ENCODE assay signal across 19 cellular contexts in the genomic region with DNA sequence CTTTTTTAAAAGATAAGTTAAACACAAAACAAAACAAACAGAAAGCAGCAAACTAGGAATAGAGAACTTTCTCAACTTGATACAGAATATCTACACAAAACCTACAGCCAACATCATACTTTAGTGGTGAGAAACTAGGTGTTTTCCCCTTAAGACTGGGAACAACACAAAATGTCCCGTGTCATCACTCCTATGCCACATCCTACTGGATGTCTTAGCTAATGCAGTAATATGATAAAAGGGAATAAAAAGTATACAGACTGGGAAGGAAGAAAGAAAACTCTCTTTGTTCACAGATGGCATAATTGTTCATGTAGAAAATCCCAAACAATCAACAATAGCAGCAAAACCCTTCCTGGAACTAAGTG. TPM values are rescaled to one million over a fixed set of nuclear protein-coding genes. Genes with fewer than 3 reads are reported as not detected.
A peak's percentile ranks its signal among the peaks of the same experiment; 100 is the strongest.
DNase-seq lines count a peak whose midpoint lies in the region; ATAC-seq and TF ChIP-seq lines count a peak whose summit lies in the region.
"Had no signal": no experiment of that assay in that cellular context is flagged by ENCODE, and none has a peak within 500 bp of the region (broad histone marks: within the 10 kb centered on the region; RNA-seq: fewer than 3 reads in every experiment).

No MANE protein-coding gene starts in this region.

- ATAC-seq in GM23338 (no peak), GM21737 (IDR thresholded peaks at IDR 0.05; ENCODE audit: unreplicated experiment) (no peak)
- ATAC-seq: Panc1, Right ventricle myocardium inferior, T-cell had no signal

- no peak overlapping the region for H3K4me3 ChIP-seq in GM23338
- H3K4me3 ChIP-seq in MM.1S (ENCODE audit: low read length), result no peak overlapping the region; the same call in 1 of the 2 replicates
- no peak overlapping the region for H3K4me3 ChIP-seq in suprapubic skin
- H3K4me3 ChIP-seq: BLaER1, SK-N-MC had no signal

- TF ChIP-seq POLR2A in suprapubic skin (IDR thresholded peaks at IDR 0.05), result no peak

- H3K4me2 ChIP-seq in GM23338 (no peak overlapping the region), MM.1S (ENCODE audit: low read depth, low read length) (peak overlapping the region; percentile 46)
- H3K4me2 ChIP-seq: BLaER1 had no signal

- H3K9me3 ChIP-seq in MM.1S (replicated peaks; ENCODE audit: insufficient read depth, low read length), result no peaks in the 10 kb centered on the region
- H3K9me3 ChIP-seq in suprapubic skin, result no peaks in the 10 kb centered on the region

- no peaks in the 10 kb centered on the region for H4K20me1 ChIP-seq in GM23338 (replicated peaks; ENCODE audit: insufficient read depth)
- no peaks in the 10 kb centered on the region for H4K20me1 ChIP-seq in MM.1S (ENCODE audit: insufficient read depth, low read length)
- H4K20me1 ChIP-seq: BLaER1 had no signal

- no peak for TF ChIP-seq EP300 in suprapubic skin (IDR thresholded peaks at IDR 0.05)

- 40% methylated on average over 1 of the region's 1 CpG for WGBS in suprapubic skin

- H2AFZ ChIP-seq in GM23338 (no peak overlapping the region), MM.1S (ENCODE audit: low read length) (no peak overlapping the region)

- no peaks in the 10 kb centered on the region for H3K36me3 Mint-ChIP-seq in GM23338 (ENCODE audit: low read depth)
- H3K36me3 Mint-ChIP-seq: CD8-positive, alpha-beta memory T cell; T-cell had no signal

- H3K27me3 Mint-ChIP-seq in GM23338 (ENCODE audit: insufficient read depth, low read depth, poor library complexity), result no peaks in the 10 kb centered on the region

- H3K79me2 ChIP-seq in GM23338 (replicated peaks; ENCODE audit: insufficient read depth) (no peaks in the 10 kb centered on the region), MM.1S (ENCODE audit: low read length) (no peaks in the 10 kb centered on the region)

- no peak overlapping the region for H3K4me3 Mint-ChIP-seq in GM23338
- H3K4me3 Mint-ChIP-seq: CD8-positive, alpha-beta memory T cell; T-cell had no signal

- no peaks in the 10 kb centered on the region for H3K4me1 Mint-ChIP-seq in GM23338
- H3K4me1 Mint-ChIP-seq: CD8-positive, alpha-beta memory T cell; T-cell had no signal

- no peaks in the 10 kb centered on the region for H3K9me2 ChIP-seq in GM23338 (ENCODE audit: insufficient read depth)
- no peaks in the 10 kb centered on the region for H3K9me2 ChIP-seq in MM.1S (replicated peaks; ENCODE audit: insufficient read depth, low read length)

- TF ChIP-seq CTCF in GM23338 (conservative IDR thresholded peaks at IDR 0.05; ENCODE audit: low read depth in 2 of 2) (no peak), MM.1S (IDR thresholded peaks at IDR 0.05; ENCODE audit: low read length) (no peak), suprapubic skin (IDR thresholded peaks at IDR 0.05) (no peak)

- no peaks in the 10 kb centered on the region for H3K9me3 Mint-ChIP-seq in GM23338
- H3K9me3 Mint-ChIP-seq: CD8-positive, alpha-beta memory T cell had no signal

- H3K4me1 ChIP-seq in GM23338 (ENCODE audit: insufficient read depth), result no peaks in the 10 kb centered on the region
- peaks cover 5% of the 10 kb centered on the region for H3K4me1 ChIP-seq in MM.1S (ENCODE audit: low read length)
- H3K4me1 ChIP-seq in suprapubic skin, result peaks cover 30% of the 10 kb centered on the region
- H3K4me1 ChIP-seq: BLaER1 had no signal

- H3K27me3 ChIP-seq in GM23338 (ENCODE audit: insufficient read depth) (no peaks in the 10 kb centered on the region), MM.1S (replicated peaks; ENCODE audit: insufficient read depth, low read length) (no peaks in the 10 kb centered on the region), suprapubic skin (no peaks in the 10 kb centered on the region)
- H3K27me3 ChIP-seq: BLaER1 had no signal

- H3K36me3 ChIP-seq in GM23338 (ENCODE audit: insufficient read depth) (no peaks in the 10 kb centered on the region), MM.1S (replicated peaks; ENCODE audit: insufficient read depth, low read length) (no peaks in the 10 kb centered on the region), suprapubic skin (no peaks in the 10 kb centered on the region)
- H3K36me3 ChIP-seq: BLaER1 had no signal

- H3F3A ChIP-seq in GM23338 (replicated peaks; ENCODE audit: low read depth) (no peaks in the 10 kb centered on the region), MM.1S (ENCODE audit: insufficient read depth, low read length) (peaks cover 11% of the 10 kb centered on the region; the same call in 1 of the 2 replicates)

- DNase-seq in GM23338 (ENCODE audit: low spot score) (no peak), MM.1S (peak; percentile 12), epithelial cell of prostate (ENCODE audit: low read depth, low spot score) (no peak), suprapubic skin (ENCODE audit: low spot score in 2 of 2) (no peak)
- DNase-seq in activated CD4-positive, alpha-beta T cell treated with anti-CD3 and anti-CD28 coated beads for 48 hours, result no peak
- DNase-seq in stimulated activated CD4-positive, alpha-beta T cell treated with anti-CD3 and anti-CD28 coated beads, Interleukin-2, amount 100 ng/mL, for 24 hours, result no peak
- DNase-seq: CD8-positive, alpha-beta memory T cell; GF-D8; Karpas-422; NCI-H1436 treated with DMSO at 0.1 percent for 48 hours; NCI-H2081 treated with DMSO at 0.1 percent for 48 hours; NCI-H226; NCI-H69; T-cell had no signal

- H3K27ac Mint-ChIP-seq in GM23338, result peak overlapping the region; percentile 46; the same call in 1 of the 2 replicates
- H3K27ac Mint-ChIP-seq: T-cell had no signal

- no peak overlapping the region for H3K9ac ChIP-seq in MM.1S (ENCODE audit: low read length)
- H3K9ac ChIP-seq: BLaER1 had no signal

- no peak overlapping the region for H3K27ac ChIP-seq in GM23338 (ENCODE audit: low read depth)
- H3K27ac ChIP-seq in MM.1S (ENCODE audit: low read length), result peak overlapping the region; percentile 41; the same call in 1 of the 2 replicates
- H3K27ac ChIP-seq in epithelial cell of prostate, result peak overlapping the region; percentile 21
- peak overlapping the region; percentile 22 for H3K27ac ChIP-seq in suprapubic skin
- H3K27ac ChIP-seq: BLaER1, SK-N-MC had no signal

TF ChIP-seq in GM23338, 12 proteins besides CTCF, POLR2A, EP300 and RAD21 (continues in another document):
- TF ChIP-seq ZNF462 (CRISPR knock-in tag; IDR thresholded peaks at IDR 0.05) (no peak), POLR2AphosphoS5 (IDR thresholded peaks at IDR 0.05; ENCODE audit: low read depth) (no peak), CREB1 (CRISPR knock-in tag; IDR thresholded peaks at IDR 0.05; ENCODE audit: low read depth) (no peak), ZNF331 (CRISPR knock-in tag; IDR thresholded peaks at IDR 0.05; ENCODE audit: low read depth) (no peak)

RNA-seq across cellular contexts. Expression of gene TMEM45A, which starts 45.9 kb away (rescaled TPM):
- 6.5 and 7.0 TPM in 2 replicates for total RNA-seq in GM23338 (2014; rRNA removed; shearing (Covaris generic))
- 11.1 and 12.7 TPM in 2 replicates for polyA plus RNA-seq in GM23338 (2016; fragmentation: Nextera tagmentation; extraction: Ambion mirVana)
- total RNA-seq in suprapubic skin, result 100 to 1,000 TPM; 189 to 746 (median 494) TPM
- polyA plus RNA-seq: CD8-positive, alpha-beta memory T cell had no signal

Comparison
In these comparisons a context has a peak if more than half of its experiments do, and no peak if none do; other contexts are left out.
1. RNA of gene TMEM45A, which starts 45.9 kb away (total RNA-seq): 189 to 746 TPM in suprapubic skin; 6.5 to 7.0 TPM in GM23338; every median in the first group is over 10 times any median in the second.